In genomic region chr22:36301851-36302250, GRCh38 we compare ENCODE assay signal across 10 cellular contexts. TPM values are rescaled to one million over a fixed set of nuclear protein-coding genes. Genes with fewer than 3 reads are reported as not detected.
DNase-seq lines count a peak whose midpoint lies in the region; ATAC-seq and TF ChIP-seq lines count a peak whose summit lies in the region.
"Had no signal": no experiment of that assay in that cellular context is flagged by ENCODE, and none has a peak within 500 bp of the region (broad histone marks: within the 10 kb centered on the region; RNA-seq: fewer than 3 reads in every experiment).

No MANE protein-coding gene starts in this region.

- in situ Hi-C loops in astrocyte of the spinal cord (cut with HindIII; ENCODE audit: low sequenced_read_pairs) = no loop called here

- peaks cover 50% of the 10 kb centered on the region for H3K36me3 Mint-ChIP-seq in CD4-positive, CD25-positive, alpha-beta regulatory T cell
- peaks cover 76% of the 10 kb centered on the region for H3K36me3 Mint-ChIP-seq in Calu3 (ENCODE audit: insufficient read depth, unreplicated experiment)

- H3K4me1 ChIP-seq in CD4-positive, CD25-positive, alpha-beta regulatory T cell (ENCODE audit: control insufficient read depth, insufficient read depth, low read length, poor library complexity, severe bottlenecking) = no peaks in the 10 kb centered on the region
- H3K4me1 ChIP-seq in muscle layer of duodenum (ENCODE audit: control insufficient read depth in 1 of 2, insufficient read depth in 2 of 2, low read length in 2 of 2) = peaks cover 0 to 24% of the 10 kb centered on the region in 2 donors

- intact Hi-C loops in Calu3 (cut with micrococcal nuclease; ENCODE audit: unreplicated experiment) = loop anchor here (1.0 to 2.0 kb wide), 2 partner anchors 51 to 168 kb away; no protein-coding TSS in a partner anchor

- H3K9me3 Mint-ChIP-seq in CD4-positive, CD25-positive, alpha-beta regulatory T cell = peaks cover 0 to 3% (median 0%) of the 10 kb centered on the region in 7 donors
- no peaks in the 10 kb centered on the region for H3K9me3 Mint-ChIP-seq in Calu3 (ENCODE audit: low read depth, unreplicated experiment)

- TF ChIP-seq CTCF in astrocyte of the spinal cord (IDR thresholded peaks at IDR 0.05; ENCODE audit: low read depth, low read length) (no peak), Calu3 (IDR thresholded peaks at IDR 0.05; ENCODE audit: unreplicated experiment) (no peak)

- H3K27ac ChIP-seq in CD4-positive, CD25-positive, alpha-beta regulatory T cell (ENCODE audit: insufficient read depth, low read length, poor library complexity, severe bottlenecking) = peak overlapping the region; percentile 62
- peak overlapping the region; percentile 29 for H3K27ac ChIP-seq in muscle layer of duodenum (ENCODE audit: low read length)
- H3K27ac ChIP-seq: HL-60 had no signal

- DNase-seq in CD4-positive, CD25-positive, alpha-beta regulatory T cell = no peak
- DNase-seq in HT-29 (ENCODE audit: low spot score) = peak; percentile 8
- DNase-seq in astrocyte of the spinal cord (ENCODE audit: low read depth, low spot score) = peak; percentile 29
- no peak for DNase-seq in DMS114 treated with DMSO at 0.1 percent for 48 hours (lab: John Stamatoyannopoulos, UW; ENCODE audit: unreplicated experiment)
- no peak for DNase-seq in Calu3
- DNase-seq: NCI-H187 treated with DMSO at 0.1 percent for 48 hours had no signal

- H3K27ac Mint-ChIP-seq in CD4-positive, CD25-positive, alpha-beta regulatory T cell = peak overlapping the region in 2 of 3 donors; percentile 73 to 81
- H3K27ac Mint-ChIP-seq in Calu3 (ENCODE audit: unreplicated experiment) = no peak overlapping the region

- no peak for ATAC-seq in CD4-positive, CD25-positive, alpha-beta regulatory T cell (ENCODE audit: low read depth in 2 of 2)
- ATAC-seq in HG02852 (IDR thresholded peaks at IDR 0.05; ENCODE audit: unreplicated experiment) = no peak
- ATAC-seq in GM21447 (IDR thresholded peaks at IDR 0.05; ENCODE audit: unreplicated experiment) = no peak

- H3K4me3 Mint-ChIP-seq in CD4-positive, CD25-positive, alpha-beta regulatory T cell = peak overlapping the region in 2 of 4 donors; percentile 17 to 70
- H3K4me3 Mint-ChIP-seq in Calu3 (ENCODE audit: low read depth, unreplicated experiment) = no peak overlapping the region

- no peaks in the 10 kb centered on the region for H3K9me3 ChIP-seq in CD4-positive, CD25-positive, alpha-beta regulatory T cell (ENCODE audit: control insufficient read depth in 2 of 2, low read length in 2 of 2)
- H3K9me3 ChIP-seq in muscle layer of duodenum (ENCODE audit: control insufficient read depth in 1 of 2, low read length in 2 of 2) = no peaks in the 10 kb centered on the region

- CTCF ChIA-PET in Calu3 (lab: Charles Lee) = interaction anchor here (1.3 to 3.2 kb wide), 4 partner anchors 30 to 168 kb away, joined by 4 to 31 read pairs (median 5); no protein-coding TSS in a partner anchor

- H3K4me1 Mint-ChIP-seq in CD4-positive, CD25-positive, alpha-beta regulatory T cell = peaks cover 0 to 13% (median 8%) of the 10 kb centered on the region in 4 donors
- peaks cover 8% of the 10 kb centered on the region for H3K4me1 Mint-ChIP-seq in Calu3 (ENCODE audit: low read depth, unreplicated experiment)

- H3K27me3 ChIP-seq in CD4-positive, CD25-positive, alpha-beta regulatory T cell (ENCODE audit: control insufficient read depth, insufficient read depth, low read length) = no peaks in the 10 kb centered on the region
- no peaks in the 10 kb centered on the region for H3K27me3 ChIP-seq in muscle layer of duodenum (ENCODE audit: low read depth, low read length)

- H3K27me3 Mint-ChIP-seq in CD4-positive, CD25-positive, alpha-beta regulatory T cell = no peaks in the 10 kb centered on the region
- no peaks in the 10 kb centered on the region for H3K27me3 Mint-ChIP-seq in Calu3 (ENCODE audit: unreplicated experiment)

- H3K36me3 ChIP-seq in CD4-positive, CD25-positive, alpha-beta regulatory T cell (ENCODE audit: control insufficient read depth, insufficient read depth, low read length) = peaks cover 99% of the 10 kb centered on the region
- H3K36me3 ChIP-seq in muscle layer of duodenum (ENCODE audit: control insufficient read depth in 1 of 2, insufficient read depth in 2 of 2, low read length in 2 of 2) = peaks cover 96 to 99% of the 10 kb centered on the region in 2 donors

- BruUV-seq in Calu3 (replicated peaks; lab: Mats Ljungman, UMichigan) = no TSS peak

- H3K4me3 ChIP-seq in CD4-positive, CD25-positive, alpha-beta regulatory T cell (ENCODE audit: low read depth, low read length) = no peak overlapping the region
- H3K4me3 ChIP-seq in astrocyte of the spinal cord (ENCODE audit: low read depth, low read length) (no peak overlapping the region), muscle layer of duodenum (ENCODE audit: low read depth in 1 of 2, low read length in 2 of 2) (no peak overlapping the region)

RNA-seq across cellular contexts. Expression of gene APOL1, which starts 48.9 kb away (rescaled TPM):
- total RNA-seq in CD4-positive, CD25-positive, alpha-beta regulatory T cell = 16.8 TPM
- 1 to 10 TPM; 6.3 to 8.4 (median 7.2) TPM for polyA plus RNA-seq in CD4-positive, CD25-positive, alpha-beta regulatory T cell
- 8.4 and 15.2 TPM in 2 replicates for total RNA-seq in HT-29 (2014; rRNA removed; shearing (Covaris generic))
- 313 and 501 TPM in 2 replicates for total RNA-seq in Calu3 (2022)

Comparison
In these comparisons a context has a peak if more than half of its experiments do, and no peak if none do; other contexts are left out.
1. DNase-seq: peak in HT-29 (single experiment) and astrocyte of the spinal cord (single experiment); none in CD4-positive, CD25-positive, alpha-beta regulatory T cell (0 of 3), DMS114 treated with DMSO at 0.1 percent for 48 hours (single experiment) and Calu3 (single experiment).
2. RNA of gene APOL1, which starts 48.9 kb away (total RNA-seq): 313 to 501 TPM in Calu3; 16.8 TPM in CD4-positive, CD25-positive, alpha-beta regulatory T cell (single experiment) and 8.4 to 15.2 TPM in HT-29; every median in the first group is over 10 times any median in the second.